Comparison of ENCODE assay signal across 19 cellular contexts in genomic region chr12:112283541-112283940, GRCh38.
DNase-seq lines count a peak whose midpoint lies in the region; ATAC-seq and TF ChIP-seq lines count a peak whose summit lies in the region.
"Had no signal": no experiment of that assay in that cellular context is flagged by ENCODE, and none has a peak within 500 bp of the region (broad histone marks: within the 10 kb centered on the region; RNA-seq: fewer than 3 reads in every experiment).

No MANE protein-coding gene starts in this region.

- H3K9me3 Mint-ChIP-seq in HFFc6 = no peaks in the 10 kb centered on the region
- H3K9me3 Mint-ChIP-seq: activated T-helper 2 cell treated with anti-CD3 and anti-CD28 coated beads, Interferon-gamma antibody, Interleukin-2, Interleukin-4, amounts not matched to agents 10 μg/mL and 5 μg/mL and 100 μg/mL, durations not matched to agents 14 hours and 24 hours and 36 hours had no signal

- peak overlapping the region; percentile 6; the same call in 1 of the 2 replicates for H3K27ac Mint-ChIP-seq in HFFc6
- H3K27ac Mint-ChIP-seq: activated T-helper 2 cell treated with anti-CD3 and anti-CD28 coated beads, Interferon-gamma antibody, Interleukin-2, Interleukin-4, amounts not matched to agents 10 μg/mL and 5 μg/mL and 100 μg/mL, durations not matched to agents 14 hours and 24 hours and 36 hours had no signal

- H3K27me3 Mint-ChIP-seq in HFFc6 (ENCODE audit: insufficient read depth) = no peaks in the 10 kb centered on the region

- 0 out of 2 replicates have a peak, but pooled peaks cover 2% of the 10 kb centered on the region for H3K36me3 Mint-ChIP-seq in HFFc6 (ENCODE audit: low read depth)

- no peaks in the 10 kb centered on the region for H3K27me3 ChIP-seq in GM23248 (replicated peaks; ENCODE audit: insufficient read depth)
- H3K27me3 ChIP-seq: adrenal gland, colonic mucosa, transverse colon had no signal

- H3K4me1 ChIP-seq in GM23248 (ENCODE audit: insufficient read depth) = no peaks in the 10 kb centered on the region
- H3K4me1 ChIP-seq: adrenal gland, colonic mucosa, transverse colon had no signal

- no peaks in the 10 kb centered on the region for H4K20me1 ChIP-seq in GM23248 (ENCODE audit: insufficient read depth)

- H3K4me3 ChIP-seq in epithelial cell of esophagus (ENCODE audit: low read length) (no peak overlapping the region), GM23248 (no peak overlapping the region)
- H3K4me3 ChIP-seq: adrenal gland, colonic mucosa, lung, transverse colon had no signal

- no peaks in the 10 kb centered on the region for H3F3A ChIP-seq in GM23248 (ENCODE audit: insufficient read depth)

- H3K4me2 ChIP-seq in GM23248 (ENCODE audit: unreplicated experiment) = no peak overlapping the region

- WGBS in GM23248 (ENCODE audit: low coverage in 1 of 2, low lambda C conversion rate in 2 of 2, missing lambda C conversion rate in 2 of 2), 2 experiments = 53 to 54% methylated on average over 2 of the region's 2 CpGs

- no peak overlapping the region for H3K27ac ChIP-seq in GM23248
- H3K27ac ChIP-seq: adrenal gland, colonic mucosa, transverse colon had no signal

- H3K9me2 ChIP-seq in GM23248 (ENCODE audit: insufficient read depth) = no peaks in the 10 kb centered on the region

- H3K36me3 ChIP-seq in GM23248 (ENCODE audit: low read depth) = peaks cover 3% of the 10 kb centered on the region; the same call in 1 of the 2 replicates
- H3K36me3 ChIP-seq: adrenal gland had no signal

- no peaks in the 10 kb centered on the region for H3K9me3 ChIP-seq in GM23248 (ENCODE audit: low read depth)
- H3K9me3 ChIP-seq: colonic mucosa had no signal

- H3K9ac ChIP-seq in GM23248 = no peak overlapping the region

- no peaks in the 10 kb centered on the region for H3K79me2 ChIP-seq in GM23248 (ENCODE audit: insufficient read depth)

- H2AFZ ChIP-seq in GM23248 = no peak overlapping the region

- no peak for ATAC-seq in HG02571 (IDR thresholded peaks at IDR 0.05; ENCODE audit: unreplicated experiment)
- ATAC-seq: stimulated activated naive CD8-positive, alpha-beta T cell treated with anti-CD3 and anti-CD28 coated beads, Interleukin-15, Interleukin-2, amounts not matched to agents 100 U/mL and 50 U/mL, for 24 hours had no signal

- H3K4me1 Mint-ChIP-seq in HFFc6 (ENCODE audit: low read depth) = peaks cover 6% of the 10 kb centered on the region; the same call in 1 of the 2 replicates

- in situ Hi-C loops in GM23248 (cut with MboI) = no loop called here

- TF ChIP-seq CTCF in HFFc6 (IDR thresholded peaks at IDR 0.05) (no peak), epithelial cell of esophagus (IDR thresholded peaks at IDR 0.05; ENCODE audit: insufficient read depth, low read depth, low read length, missing control alignments) (no peak)

- DNase-seq in HFFc6 = no peak
- DNase-seq in SHP77 treated with DMSO at 0.1 percent for 48 hours (lab: John Stamatoyannopoulos, UW) = peak; percentile 39
- DNase-seq in epithelial cell of esophagus (ENCODE audit: low read depth) = peak; percentile 23
- DNase-seq in myocyte (ENCODE audit: low read depth) = peak; percentile 74
- no peak for DNase-seq in hypothalamus (lab: John Stamatoyannopoulos, UW)
- no peak for DNase-seq in amniotic stem cell (lab: John Stamatoyannopoulos, UW)
- no peak for DNase-seq in GM23248
- DNase-seq: activated CD4-positive, CD25-positive, alpha-beta regulatory T cell; adrenal gland; colonic mucosa; GDM1; NCI-H2227 treated with DMSO at 0.1 percent for 48 hours; stimulated activated CD4-positive, alpha-beta T cell treated with anti-CD3 and anti-CD28 coated beads, Interleukin-15, amount 100 ng/mL, for 24 hours; stimulated activated naive CD8-positive, alpha-beta T cell treated with anti-CD3 and anti-CD28 coated beads, Interleukin-15, Interleukin-2, amounts not matched to agents 100 U/mL and 50 U/mL, for 24 hours; T-helper 2 cell; transverse colon had no signal

- no peak overlapping the region for H3K4me3 Mint-ChIP-seq in HFFc6

Comparison
In these comparisons a context has a peak if more than half of its experiments do, and no peak if none do; other contexts are left out.
1. DNase-seq: peak in SHP77 treated with DMSO at 0.1 percent for 48 hours (single experiment), epithelial cell of esophagus (single experiment) and myocyte (single experiment); none in HFFc6 (single experiment), hypothalamus (0 of 51), amniotic stem cell (single experiment) and GM23248 (single experiment).